In the genomic region with DNA sequence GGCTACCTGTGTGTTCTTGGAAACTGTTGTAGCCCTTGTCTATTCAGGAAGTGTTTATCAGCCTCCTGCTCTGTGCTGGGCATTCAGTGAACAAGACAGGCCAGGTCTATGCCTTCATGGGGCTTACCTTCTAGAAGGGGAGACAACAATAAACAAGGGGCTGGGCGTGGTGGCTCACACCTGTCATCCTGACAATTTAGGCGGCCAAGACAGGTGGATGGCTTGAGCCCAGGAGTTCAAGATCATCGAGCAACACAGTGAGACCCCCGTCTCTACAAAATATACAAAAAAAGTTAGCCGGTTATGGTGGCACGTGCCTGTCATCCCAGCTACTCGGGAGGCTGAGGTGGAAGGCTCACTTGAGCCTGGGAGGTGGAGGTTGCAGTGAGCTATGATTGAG, we compare ENCODE assay signal across 35 cellular contexts. TPM values are rescaled to one million over a fixed set of nuclear protein-coding genes. Genes with fewer than 3 reads are reported as not detected.
"Had no signal": no experiment of that assay in that cellular context is flagged by ENCODE, and none has a peak within 500 bp of the region (broad histone marks: within the 10 kb centered on the region; RNA-seq: fewer than 3 reads in every experiment).

No MANE protein-coding gene starts in this region.

- DNase-seq: activated effector memory CD4-positive, alpha-beta T cell treated with anti-CD3 and anti-CD28 coated beads, Interleukin-2, amount 50 U/mL, for 16 hours; activated effector memory CD4-positive, alpha-beta T cell treated with Interleukin-2 at 50 U/mL for 16 hours; activated gamma-delta T cell; activated gamma-delta T cell treated with Interleukin-2 at 50 U/mL for 16 hours; activated naive CD4-positive, alpha-beta T cell; activated naive CD4-positive, alpha-beta T cell treated with anti-CD3 and anti-CD28 coated beads for 36 hours; activated naive CD4-positive, alpha-beta T cell treated with anti-CD3 and anti-CD28 coated beads, Interleukin-2, amount 10 ng/mL, durations not matched to agents 7 days and 5 days; activated naive CD4-positive, alpha-beta T cell treated with anti-CD3 and anti-CD28 coated beads, Interleukin-2, amount 50 U/mL, for 16 hours; activated naive CD4-positive, alpha-beta T cell treated with Interleukin-2 at 50 U/mL for 16 hours; activated naive CD8-positive, alpha-beta T cell treated with anti-CD3 and anti-CD28 coated beads for 36 hours; activated naive CD8-positive, alpha-beta T cell treated with anti-CD3 and anti-CD28 coated beads, Interleukin-2, amount 10 ng/mL, durations not matched to agents 7 days and 5 days; activated naive CD8-positive, alpha-beta T cell treated with anti-CD3 and anti-CD28 coated beads, Interleukin-2, amount 50 U/mL, for 24 hours; activated T-cell treated with anti-CD3 and anti-CD28 coated beads for 4 hours; activated T-cell treated with anti-CD3 and anti-CD28 coated beads, Interleukin-2, amount 50 U/mL, for 1 hour; activated T-cell treated with anti-CD3 and anti-CD28 coated beads, Interleukin-2, amount 50 U/mL, for 24 hours; activated T-cell treated with anti-CD3 and anti-CD28 coated beads, Interleukin-2, amount 50 U/mL, for 4 hours; activated T-cell treated with anti-CD3 and anti-CD28 coated beads, Interleukin-2, amount 50 U/mL, for 48 hours; activated T-cell treated with anti-CD3 and anti-CD28 coated beads, Interleukin-2, amount 50 U/mL, for 72 hours; adrenal gland; amniotic stem cell; amygdala; anterior cingulate cortex; brain microvascular endothelial cell; caudate nucleus; central memory CD4-positive, alpha-beta T cell; cerebellar nuclear complex had no signal

- H3K4me1 ChIP-seq: adrenal gland, breast epithelium had no signal

- H3K36me3 ChIP-seq: adrenal gland, brain microvascular endothelial cell, breast epithelium, cardiac muscle cell had no signal

- H3K9me3 ChIP-seq: adrenal gland, breast epithelium had no signal

- FAIRE-seq: astrocyte, bronchial epithelial cell had no signal

- ATAC-seq: activated naive CD4-positive, alpha-beta T cell treated with anti-CD3 and anti-CD28 coated beads, Interleukin-2, amount 50 U/mL, for 72 hours; activated naive CD8-positive, alpha-beta T cell treated with anti-CD3 and anti-CD28 coated beads, Interleukin-2, amount 50 U/mL, for 24 hours; activated T-cell treated with anti-CD3 and anti-CD28 coated beads, Interleukin-2, amount 50 U/mL, for 4 hours; activated T-cell treated with anti-CD3 and anti-CD28 coated beads, Interleukin-2, amount 50 U/mL, for 72 hours; activated T-helper 17 cell treated with anti-CD3 and anti-CD28 coated beads, Interleukin-2, amount 50 U/mL, for 72 hours had no signal

- H3K27ac ChIP-seq: adrenal gland, brain microvascular endothelial cell, breast epithelium, cardiac muscle cell had no signal

- H3K4me3 ChIP-seq: adrenal gland, breast epithelium, cardiac muscle cell had no signal

RNA-seq across cellular contexts. Expression of gene GSG1L, which starts 5.5 kb away (rescaled TPM):
- total RNA-seq: activated naive CD4-positive, alpha-beta T cell treated with anti-CD3 and anti-CD28 coated beads for 36 hours; activated naive CD8-positive, alpha-beta T cell treated with anti-CD3 and anti-CD28 coated beads for 36 hours; activated naive CD8-positive, alpha-beta T cell treated with anti-CD3 and anti-CD28 coated beads, Interleukin-2, amount 10 ng/mL, durations not matched to agents 7 days and 5 days; activated T-cell treated with anti-CD3 and anti-CD28 coated beads, Interleukin-2, amount 50 U/mL, for 4 hours; activated T-cell treated with anti-CD3 and anti-CD28 coated beads, Interleukin-2, amount 50 U/mL, for 72 hours; activated T-helper 1 cell treated with anti-CD3 and anti-CD28 coated beads, Interleukin-12 subunit alpha, Interleukin-12 subunit beta, Interleukin-2, Interleukin-4 antibody, amounts not matched to agents 30 ng/mL and 10 ng/mL and 1 ng/mL, durations not matched to agents 14 hours and 24 hours and 36 hours; activated T-helper 2 cell treated with anti-CD3 and anti-CD28 coated beads, Interferon-gamma antibody, Interleukin-2, Interleukin-4, amounts not matched to agents 10 μg/mL and 5 μg/mL and 100 μg/mL, durations not matched to agents 14 hours and 24 hours and 36 hours; adrenal gland; astrocyte; breast epithelium; bronchial epithelial cell; cardiac muscle cell; chondrocyte had no signal
- polyA plus RNA-seq: cardiac muscle cell had no signal
